11 cellular contexts compared by ENCODE assay signal in the genomic region with DNA sequence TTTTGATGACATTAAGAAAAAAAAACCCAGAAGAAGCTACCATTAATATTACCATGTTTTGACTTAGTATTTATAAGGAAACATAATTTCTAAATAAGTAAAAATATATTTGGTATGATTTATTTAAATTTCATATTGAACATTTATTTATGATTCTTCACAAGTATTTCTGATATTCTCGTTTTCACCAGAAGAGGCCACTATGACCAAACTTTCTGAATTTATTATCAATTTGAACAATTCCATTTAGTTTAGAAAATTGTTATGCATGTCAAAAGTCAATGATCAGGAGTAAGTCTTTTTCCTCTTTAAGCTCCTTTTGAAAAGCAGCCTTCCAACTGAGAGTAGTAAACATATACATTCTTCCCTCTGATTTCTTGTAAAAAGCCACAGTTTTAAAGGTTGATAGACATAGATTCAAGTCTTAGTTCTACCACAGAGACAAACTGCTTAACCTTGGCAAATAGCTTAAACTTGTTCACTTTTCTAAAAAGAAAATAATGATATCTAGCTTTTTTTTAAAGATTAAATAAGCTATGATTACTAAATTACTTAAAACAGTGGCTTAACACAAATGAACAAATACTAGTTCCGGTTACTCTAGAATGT.
A peak's percentile ranks its signal among the peaks of the same experiment; 100 is the strongest.
DNase-seq lines count a peak whose midpoint lies in the region; ATAC-seq and TF ChIP-seq lines count a peak whose summit lies in the region.
"Had no signal": no experiment of that assay in that cellular context is flagged by ENCODE, and none has a peak within 500 bp of the region (broad histone marks: within the 10 kb centered on the region; RNA-seq: fewer than 3 reads in every experiment).

No MANE protein-coding gene starts in this region.

- no peak overlapping the region for H3K4me3 ChIP-seq in endodermal cell (ENCODE audit: low read length)
- no peak overlapping the region for H3K4me3 ChIP-seq in psoas muscle
- H3K4me3 ChIP-seq: colonic mucosa had no signal

- intact Hi-C loops in psoas muscle (cut with DNase I): no loop called here

- 78% methylated on average over 2 of the region's 2 CpGs; no CpG with 5 or more reads in 1 of the 2 experiments for WGBS in endodermal cell (ENCODE audit: insufficient coverage in 1 of 2, insufficient read length in 1 of 2), 2 experiments
- 54 to 60% (median 58%) methylated on average over 2 of the region's 2 CpGs for WGBS in psoas muscle, 3 donors

- DNase-seq in NCI-H526 (lab: John Stamatoyannopoulos, UW) (peak; percentile 22 to 47), NCI-H526 treated with DMSO at 0.1 percent for 48 hours (lab: John Stamatoyannopoulos, UW) (no peak), NCI-H345 treated with DMSO at 0.1 percent for 48 hours (lab: John Stamatoyannopoulos, UW; ENCODE audit: unreplicated experiment) (peak; percentile 20), endodermal cell (no peak), psoas muscle (no peak)
- DNase-seq in stimulated activated naive CD4-positive, alpha-beta T cell (lab: John Stamatoyannopoulos, UW): no peak
- no peak for DNase-seq in natural killer cell treated with Interleukin-12 subunit alpha and Interleukin-12 subunit beta and Interleukin-15 and Interleukin-18, amount 100 ng/mL, for 72 hours (ENCODE audit: low spot score)
- DNase-seq: colonic mucosa, T-helper 9 cell had no signal

- ATAC-seq in psoas muscle (no peak), GM18511 (IDR thresholded peaks at IDR 0.05; ENCODE audit: unreplicated experiment) (no peak)
- no peak for ATAC-seq in natural killer cell treated with Interleukin-12 subunit alpha and Interleukin-12 subunit beta and Interleukin-15 and Interleukin-18, amount 100 ng/mL, for 72 hours

- no peaks in the 10 kb centered on the region for H3K4me1 ChIP-seq in endodermal cell (ENCODE audit: control insufficient read depth, insufficient read depth, low read length)
- no peaks in the 10 kb centered on the region for H3K4me1 ChIP-seq in psoas muscle
- H3K4me1 ChIP-seq: colonic mucosa had no signal

- H3K27ac ChIP-seq in endodermal cell (ENCODE audit: low read depth, low read length): no peak overlapping the region
- no peak overlapping the region for H3K27ac ChIP-seq in psoas muscle
- H3K27ac ChIP-seq: colonic mucosa had no signal

- H3K4me3 Mint-ChIP-seq in endodermal cell: no peak overlapping the region
- no peak overlapping the region for H3K4me3 Mint-ChIP-seq in natural killer cell treated with Interleukin-12 subunit alpha and Interleukin-12 subunit beta and Interleukin-15 and Interleukin-18, amount 100 ng/mL, for 72 hours
- H3K4me3 Mint-ChIP-seq: CD4-positive, CD25-positive, alpha-beta regulatory T cell had no signal

- TF ChIP-seq CTCF in endodermal cell (conservative IDR thresholded peaks at IDR 0.05) (peak; percentile 65), psoas muscle (IDR thresholded peaks at IDR 0.05) (peak; percentile 16)

- H3K9ac ChIP-seq in endodermal cell (ENCODE audit: extremely low read depth, low read length, poor library complexity, severe bottlenecking): no peak overlapping the region

- peaks cover 5% of the 10 kb centered on the region for H3K9me3 ChIP-seq in endodermal cell (ENCODE audit: control insufficient read depth, low read length)
- no peaks in the 10 kb centered on the region for H3K9me3 ChIP-seq in psoas muscle
- H3K9me3 ChIP-seq: colonic mucosa had no signal

- H3K4me1 Mint-ChIP-seq in endodermal cell: no peaks in the 10 kb centered on the region
- H3K4me1 Mint-ChIP-seq in natural killer cell treated with Interleukin-12 subunit alpha and Interleukin-12 subunit beta and Interleukin-15 and Interleukin-18, amount 100 ng/mL, for 72 hours (ENCODE audit: low read depth in 2 of 2): no peaks in the 10 kb centered on the region
- H3K4me1 Mint-ChIP-seq: CD4-positive, CD25-positive, alpha-beta regulatory T cell had no signal

- H3K27me3 ChIP-seq in endodermal cell (ENCODE audit: control insufficient read depth, insufficient read depth, low read length, poor library complexity, severe bottlenecking) (no peaks in the 10 kb centered on the region), psoas muscle (ENCODE audit: insufficient read depth in 3 of 3, low read length in 2 of 3) (no peaks in the 10 kb centered on the region)
- H3K27me3 ChIP-seq: colonic mucosa had no signal

- H3K36me3 ChIP-seq in endodermal cell (ENCODE audit: control insufficient read depth, insufficient read depth, low read length) (no peaks in the 10 kb centered on the region), psoas muscle (ENCODE audit: insufficient read depth in 1 of 2, low read depth in 1 of 2) (no peaks in the 10 kb centered on the region)
- H3K36me3 ChIP-seq: colonic mucosa had no signal

- H3K9me3 Mint-ChIP-seq in endodermal cell: peaks cover 2% of the 10 kb centered on the region
- H3K9me3 Mint-ChIP-seq in natural killer cell treated with Interleukin-12 subunit alpha and Interleukin-12 subunit beta and Interleukin-15 and Interleukin-18, amount 100 ng/mL, for 72 hours: no peaks in the 10 kb centered on the region

- H3K36me3 Mint-ChIP-seq in endodermal cell (ENCODE audit: low read depth): no peaks in the 10 kb centered on the region
- H3K36me3 Mint-ChIP-seq in natural killer cell treated with Interleukin-12 subunit alpha and Interleukin-12 subunit beta and Interleukin-15 and Interleukin-18, amount 100 ng/mL, for 72 hours: no peaks in the 10 kb centered on the region
- H3K36me3 Mint-ChIP-seq: CD4-positive, CD25-positive, alpha-beta regulatory T cell had no signal

- no peaks in the 10 kb centered on the region for H3K27me3 Mint-ChIP-seq in endodermal cell (ENCODE audit: insufficient read depth)
- peaks cover 38 to 61% of the 10 kb centered on the region in 2 donors for H3K27me3 Mint-ChIP-seq in natural killer cell treated with Interleukin-12 subunit alpha and Interleukin-12 subunit beta and Interleukin-15 and Interleukin-18, amount 100 ng/mL, for 72 hours

- H3K27ac Mint-ChIP-seq in endodermal cell: no peak overlapping the region
- H3K27ac Mint-ChIP-seq in natural killer cell treated with Interleukin-12 subunit alpha and Interleukin-12 subunit beta and Interleukin-15 and Interleukin-18, amount 100 ng/mL, for 72 hours: no peak overlapping the region
- H3K27ac Mint-ChIP-seq: CD4-positive, CD25-positive, alpha-beta regulatory T cell had no signal

Comparison
In these comparisons a context has a peak if more than half of its experiments do, and no peak if none do; other contexts are left out.
1. DNase-seq: peak in NCI-H526 (2 of 2) and NCI-H345 treated with DMSO at 0.1 percent for 48 hours (single experiment); none in NCI-H526 treated with DMSO at 0.1 percent for 48 hours (single experiment), endodermal cell (single experiment), psoas muscle (0 of 2), stimulated activated naive CD4-positive, alpha-beta T cell (0 of 6) and natural killer cell treated with Interleukin-12 subunit alpha and Interleukin-12 subunit beta and Interleukin-15 and Interleukin-18, amount 100 ng/mL, for 72 hours (single experiment).